Comparison of ENCODE assay signal across 22 cellular contexts in genomic region chr18:42412896-42413295, GRCh38.
A peak's percentile ranks its signal among the peaks of the same experiment; 100 is the strongest.
DNase-seq lines count a peak whose midpoint lies in the region; ATAC-seq, FAIRE-seq and TF ChIP-seq lines count a peak whose summit lies in the region.
"Had no signal": no experiment of that assay in that cellular context is flagged by ENCODE, and none has a peak within 500 bp of the region (broad histone marks: within the 10 kb centered on the region; RNA-seq: fewer than 3 reads in every experiment).

No MANE protein-coding gene starts in this region.

- FAIRE-seq in astrocyte (lab: Jason Lieb, UNC): no peak
- FAIRE-seq: colon, keratinocyte had no signal

- H3K36me3 ChIP-seq in astrocyte (ENCODE audit: insufficient read depth, low read length): no peaks in the 10 kb centered on the region
- no peaks in the 10 kb centered on the region for H3K36me3 ChIP-seq in smooth muscle cell (ENCODE audit: low read depth)
- no peaks in the 10 kb centered on the region for H3K36me3 ChIP-seq in heart right ventricle
- H3K36me3 ChIP-seq: ovary had no signal

- H3K9ac ChIP-seq in astrocyte (ENCODE audit: low read length) (no peak overlapping the region), smooth muscle cell (ENCODE audit: low read depth) (no peak overlapping the region)

- no peak for ATAC-seq in heart right ventricle
- ATAC-seq: naive thymus-derived CD8-positive, alpha-beta T cell; stimulated activated naive B cell treated with anti-CD40 and anti-IgM and Interleukin-4, amounts not matched to agents 10 μg/mL and 1 μg/mL and 100 μg/mL, for 72 hours had no signal

- DNase-seq in HT1080 (ENCODE audit: low read depth) (peak; percentile 26), astrocyte (ENCODE audit: low read depth) (peak; percentile 65), fibroblast of the aortic adventitia (ENCODE audit: low read depth) (peak; percentile 51), smooth muscle cell (lab: John Stamatoyannopoulos, UW; ENCODE audit: unreplicated experiment) (no peak), heart right ventricle (no peak), immature natural killer cell (no peak), NCI-H1105 (lab: John Stamatoyannopoulos, UW) (no peak)
- DNase-seq: activated CD4-positive, alpha-beta T cell treated with anti-CD3 and anti-CD28 coated beads for 1 hour; activated CD8-positive, alpha-beta memory T cell treated with anti-CD3 and anti-CD28 coated beads for 24 hours; activated naive CD4-positive, alpha-beta T cell treated with anti-CD3 and anti-CD28 coated beads, Interleukin-2, amount 50 U/mL, for 16 hours; activated T-cell treated with anti-CD3 and anti-CD28 coated beads, Interleukin-2, amount 50 U/mL, for 48 hours; anterior cingulate cortex; EL; naive thymus-derived CD8-positive, alpha-beta T cell; NCI-H2081 treated with DMSO at 0.1 percent for 48 hours; NCI-H510A; ovary; stimulated activated CD4-positive, alpha-beta T cell treated with anti-CD3 and anti-CD28 coated beads, Interleukin-2, amount 100 ng/mL, for 24 hours; stimulated activated naive B cell treated with anti-CD40 and anti-IgM and Interleukin-4, amounts not matched to agents 10 μg/mL and 1 μg/mL and 100 μg/mL, for 72 hours had no signal

- peaks cover 29% of the 10 kb centered on the region for H3K4me1 ChIP-seq in astrocyte (ENCODE audit: insufficient read depth, low read length)
- H3K4me1 ChIP-seq in smooth muscle cell (ENCODE audit: low read depth): peaks cover 11% of the 10 kb centered on the region
- no peaks in the 10 kb centered on the region for H3K4me1 ChIP-seq in heart right ventricle

- TF ChIP-seq CTCF in astrocyte (IDR thresholded peaks at IDR 0.05; ENCODE audit: insufficient read depth, low read depth, low read length): no peak
- no peak for TF ChIP-seq CTCF in fibroblast of the aortic adventitia (IDR thresholded peaks at IDR 0.05; ENCODE audit: insufficient read depth, low read length)
- TF ChIP-seq CTCF in smooth muscle cell (IDR thresholded peaks at IDR 0.05; ENCODE audit: borderline replicate concordance, insufficient read depth, poor library complexity, severe bottlenecking): no peak
- TF ChIP-seq CTCF in heart right ventricle (IDR thresholded peaks at IDR 0.05): no peak

- H3K36me3 Mint-ChIP-seq in astrocyte (ENCODE audit: low read depth, unreplicated experiment) (peaks cover 4% of the 10 kb centered on the region), immature natural killer cell (no peaks in the 10 kb centered on the region)
- H3K36me3 Mint-ChIP-seq: stimulated activated naive B cell treated with anti-CD40 and anti-IgM and Interleukin-4, amounts not matched to agents 10 μg/mL and 1 μg/mL and 100 μg/mL, for 72 hours had no signal

- H3K4me2 ChIP-seq in astrocyte (ENCODE audit: low read length) (peak overlapping the region; percentile 43), smooth muscle cell (no peak overlapping the region)

- no peaks in the 10 kb centered on the region for H3K79me2 ChIP-seq in astrocyte (ENCODE audit: insufficient read depth, low read length)
- no peaks in the 10 kb centered on the region for H3K79me2 ChIP-seq in smooth muscle cell (ENCODE audit: low read depth)

- H3K4me3 Mint-ChIP-seq in astrocyte (ENCODE audit: unreplicated experiment) (no peak overlapping the region), immature natural killer cell (no peak overlapping the region)
- H3K4me3 Mint-ChIP-seq: B cell; naive thymus-derived CD8-positive, alpha-beta T cell; stimulated activated naive B cell treated with anti-CD40 and anti-IgM and Interleukin-4, amounts not matched to agents 10 μg/mL and 1 μg/mL and 100 μg/mL, for 72 hours had no signal

- peaks cover 5% of the 10 kb centered on the region for H3K9me3 ChIP-seq in astrocyte (ENCODE audit: insufficient read depth, low read depth, low read length)
- H3K9me3 ChIP-seq in smooth muscle cell (replicated peaks; ENCODE audit: low read depth): no peaks in the 10 kb centered on the region
- peaks cover 0 to 10% (median 0%) of the 10 kb centered on the region in 11 donors for H3K9me3 ChIP-seq in heart right ventricle
- H3K9me3 ChIP-seq: ovary had no signal

- intact Hi-C loops in heart right ventricle (cut with DNase I): no loop called here

- H3F3A ChIP-seq in smooth muscle cell (ENCODE audit: low read depth): peaks cover 6% of the 10 kb centered on the region

- WGBS in smooth muscle cell (ENCODE audit: low lambda C conversion rate): 94% methylated on average over 2 of the region's 2 CpGs
- WGBS in heart right ventricle, 2 donors: 87 to 88% methylated on average over 2 of the region's 2 CpGs

- H3K27me3 ChIP-seq in astrocyte (ENCODE audit: insufficient read depth, low read length) (no peaks in the 10 kb centered on the region), smooth muscle cell (ENCODE audit: low read depth) (no peaks in the 10 kb centered on the region), heart right ventricle (no peaks in the 10 kb centered on the region)
- H3K27me3 ChIP-seq: ovary had no signal

- H4K20me1 ChIP-seq in astrocyte (ENCODE audit: insufficient read depth, low read length): no peaks in the 10 kb centered on the region
- H4K20me1 ChIP-seq in smooth muscle cell (ENCODE audit: low read depth): no peaks in the 10 kb centered on the region

- peaks cover 14% of the 10 kb centered on the region for H3K9me3 Mint-ChIP-seq in astrocyte (ENCODE audit: unreplicated experiment)
- H3K9me3 Mint-ChIP-seq in immature natural killer cell: peaks cover 8 to 50% (median 20%) of the 10 kb centered on the region in 6 donors

- H3K27me3 Mint-ChIP-seq in astrocyte (ENCODE audit: low read depth, unreplicated experiment) (no peaks in the 10 kb centered on the region), immature natural killer cell (ENCODE audit: low read depth in 3 of 3) (peaks cover 0 to 4% (median 3%) of the 10 kb centered on the region in 3 donors)
- H3K27me3 Mint-ChIP-seq: B cell; stimulated activated naive B cell treated with anti-CD40 and anti-IgM and Interleukin-4, amounts not matched to agents 10 μg/mL and 1 μg/mL and 100 μg/mL, for 72 hours had no signal

- H3K27ac Mint-ChIP-seq in astrocyte (ENCODE audit: unreplicated experiment) (peak overlapping the region; percentile 77), immature natural killer cell (no peak overlapping the region)
- H3K27ac Mint-ChIP-seq: B cell; naive thymus-derived CD8-positive, alpha-beta T cell; stimulated activated naive B cell treated with anti-CD40 and anti-IgM and Interleukin-4, amounts not matched to agents 10 μg/mL and 1 μg/mL and 100 μg/mL, for 72 hours had no signal

- peaks cover 28% of the 10 kb centered on the region for H3K4me1 Mint-ChIP-seq in astrocyte (ENCODE audit: low read depth, unreplicated experiment)
- no peaks in the 10 kb centered on the region for H3K4me1 Mint-ChIP-seq in immature natural killer cell
- H3K4me1 Mint-ChIP-seq: B cell; naive thymus-derived CD8-positive, alpha-beta T cell; stimulated activated naive B cell treated with anti-CD40 and anti-IgM and Interleukin-4, amounts not matched to agents 10 μg/mL and 1 μg/mL and 100 μg/mL, for 72 hours had no signal

- H3K4me3 ChIP-seq in astrocyte (ENCODE audit: insufficient read depth, low read depth, low read length) (no peak overlapping the region), fibroblast of the aortic adventitia (ENCODE audit: low read depth, low read length) (no peak overlapping the region), smooth muscle cell (no peak overlapping the region), heart right ventricle (no peak overlapping the region)
- H3K4me3 ChIP-seq: ovary had no signal

- no peak overlapping the region for H2AFZ ChIP-seq in astrocyte (ENCODE audit: low read depth, low read length)
- no peak overlapping the region for H2AFZ ChIP-seq in smooth muscle cell (ENCODE audit: low read depth)

- no peak overlapping the region for H3K27ac ChIP-seq in astrocyte (ENCODE audit: low read depth, low read length)
- peak overlapping the region; percentile 97 for H3K27ac ChIP-seq in smooth muscle cell (ENCODE audit: low read depth)
- H3K27ac ChIP-seq in heart right ventricle: no peak overlapping the region
- H3K27ac ChIP-seq: ovary had no signal

Comparison
In these comparisons a context has a peak if more than half of its experiments do, and no peak if none do; other contexts are left out.
1. DNase-seq: peak in HT1080 (single experiment), astrocyte (single experiment) and fibroblast of the aortic adventitia (single experiment); none in smooth muscle cell (single experiment), heart right ventricle (0 of 2), immature natural killer cell (0 of 3) and NCI-H1105 (single experiment).